1 cellular context compared by ENCODE assay signal in the genomic region with DNA sequence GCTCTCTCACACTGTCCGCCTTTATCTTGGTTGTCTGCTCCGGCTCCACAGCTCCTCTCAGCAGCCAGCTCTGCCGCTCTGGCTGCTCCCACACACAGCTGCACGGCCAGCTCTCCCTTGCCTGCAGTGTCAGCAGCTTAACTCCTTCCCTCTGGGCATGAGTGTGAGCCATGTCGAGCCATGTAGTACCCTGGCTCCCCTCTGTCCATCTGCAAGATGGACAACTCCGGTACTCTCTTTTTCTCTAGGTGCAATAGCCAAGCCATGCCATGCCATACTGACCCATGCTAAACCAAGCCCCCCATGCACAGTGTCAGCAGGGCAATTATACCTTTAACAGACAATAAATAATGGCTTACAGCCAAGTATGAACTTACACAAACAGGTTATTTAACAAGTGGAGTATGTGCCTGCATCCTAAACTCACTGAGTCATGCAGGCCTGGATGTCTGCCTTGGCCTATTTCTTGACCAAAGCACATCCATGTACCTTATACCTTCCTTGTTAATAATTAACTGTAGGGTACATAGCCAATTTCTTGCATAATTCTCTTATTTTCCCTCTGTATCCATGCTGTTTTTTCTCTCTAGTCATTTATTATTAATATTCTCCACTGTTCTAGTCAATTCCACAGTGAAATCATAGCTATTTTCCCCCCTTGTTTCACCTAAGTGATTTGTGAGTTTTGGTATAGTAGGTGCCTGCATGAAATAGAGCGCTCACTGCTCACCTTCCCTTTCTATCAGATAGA.
TF ChIP-seq lines count a peak whose summit lies in the region.

No MANE protein-coding gene starts in this region.

TF ChIP-seq in HepG2, 621 proteins besides CTCF, POLR2A, EP300 and RAD21 (continued from another document and continues in another):
- TF ChIP-seq, protein P1, sequence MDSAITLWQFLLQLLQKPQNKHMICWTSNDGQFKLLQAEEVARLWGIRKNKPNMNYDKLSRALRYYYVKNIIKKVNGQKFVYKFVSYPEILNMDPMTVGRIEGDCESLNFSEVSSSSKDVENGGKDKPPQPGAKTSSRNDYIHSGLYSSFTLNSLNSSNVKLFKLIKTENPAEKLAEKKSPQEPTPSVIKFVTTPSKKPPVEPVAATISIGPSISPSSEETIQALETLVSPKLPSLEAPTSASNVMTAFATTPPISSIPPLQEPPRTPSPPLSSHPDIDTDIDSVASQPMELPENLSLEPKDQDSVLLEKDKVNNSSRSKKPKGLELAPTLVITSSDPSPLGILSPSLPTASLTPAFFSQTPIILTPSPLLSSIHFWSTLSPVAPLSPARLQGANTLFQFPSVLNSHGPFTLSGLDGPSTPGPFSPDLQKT (CRISPR knock-in tag; IDR thresholded peaks at IDR 0.05; ENCODE audit: borderline replicate concordance), result no peak
- TF ChIP-seq MTF1 (CRISPR knock-in tag; IDR thresholded peaks at IDR 0.05), result no peak
- TF ChIP-seq, protein P2, sequence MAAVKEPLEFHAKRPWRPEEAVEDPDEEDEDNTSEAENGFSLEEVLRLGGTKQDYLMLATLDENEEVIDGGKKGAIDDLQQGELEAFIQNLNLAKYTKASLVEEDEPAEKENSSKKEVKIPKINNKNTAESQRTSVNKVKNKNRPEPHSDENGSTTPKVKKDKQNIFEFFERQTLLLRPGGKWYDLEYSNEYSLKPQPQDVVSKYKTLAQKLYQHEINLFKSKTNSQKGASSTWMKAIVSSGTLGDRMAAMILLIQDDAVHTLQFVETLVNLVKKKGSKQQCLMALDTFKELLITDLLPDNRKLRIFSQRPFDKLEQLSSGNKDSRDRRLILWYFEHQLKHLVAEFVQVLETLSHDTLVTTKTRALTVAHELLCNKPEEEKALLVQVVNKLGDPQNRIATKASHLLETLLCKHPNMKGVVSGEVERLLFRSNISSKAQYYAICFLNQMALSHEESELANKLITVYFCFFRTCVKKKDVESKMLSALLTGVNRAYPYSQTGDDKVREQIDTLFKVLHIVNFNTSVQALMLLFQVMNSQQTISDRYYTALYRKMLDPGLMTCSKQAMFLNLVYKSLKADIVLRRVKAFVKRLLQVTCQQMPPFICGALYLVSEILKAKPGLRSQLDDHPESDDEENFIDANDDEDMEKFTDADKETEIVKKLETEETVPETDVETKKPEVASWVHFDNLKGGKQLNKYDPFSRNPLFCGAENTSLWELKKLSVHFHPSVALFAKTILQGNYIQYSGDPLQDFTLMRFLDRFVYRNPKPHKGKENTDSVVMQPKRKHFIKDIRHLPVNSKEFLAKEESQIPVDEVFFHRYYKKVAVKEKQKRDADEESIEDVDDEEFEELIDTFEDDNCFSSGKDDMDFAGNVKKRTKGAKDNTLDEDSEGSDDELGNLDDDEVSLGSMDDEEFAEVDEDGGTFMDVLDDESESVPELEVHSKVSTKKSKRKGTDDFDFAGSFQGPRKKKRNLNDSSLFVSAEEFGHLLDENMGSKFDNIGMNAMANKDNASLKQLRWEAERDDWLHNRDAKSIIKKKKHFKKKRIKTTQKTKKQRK (IDR thresholded peaks at IDR 0.05; ENCODE audit: low read length), result no peak
- no peak for TF ChIP-seq HOXD1 (CRISPR knock-in tag; IDR thresholded peaks at IDR 0.05)
- TF ChIP-seq, protein P3, sequence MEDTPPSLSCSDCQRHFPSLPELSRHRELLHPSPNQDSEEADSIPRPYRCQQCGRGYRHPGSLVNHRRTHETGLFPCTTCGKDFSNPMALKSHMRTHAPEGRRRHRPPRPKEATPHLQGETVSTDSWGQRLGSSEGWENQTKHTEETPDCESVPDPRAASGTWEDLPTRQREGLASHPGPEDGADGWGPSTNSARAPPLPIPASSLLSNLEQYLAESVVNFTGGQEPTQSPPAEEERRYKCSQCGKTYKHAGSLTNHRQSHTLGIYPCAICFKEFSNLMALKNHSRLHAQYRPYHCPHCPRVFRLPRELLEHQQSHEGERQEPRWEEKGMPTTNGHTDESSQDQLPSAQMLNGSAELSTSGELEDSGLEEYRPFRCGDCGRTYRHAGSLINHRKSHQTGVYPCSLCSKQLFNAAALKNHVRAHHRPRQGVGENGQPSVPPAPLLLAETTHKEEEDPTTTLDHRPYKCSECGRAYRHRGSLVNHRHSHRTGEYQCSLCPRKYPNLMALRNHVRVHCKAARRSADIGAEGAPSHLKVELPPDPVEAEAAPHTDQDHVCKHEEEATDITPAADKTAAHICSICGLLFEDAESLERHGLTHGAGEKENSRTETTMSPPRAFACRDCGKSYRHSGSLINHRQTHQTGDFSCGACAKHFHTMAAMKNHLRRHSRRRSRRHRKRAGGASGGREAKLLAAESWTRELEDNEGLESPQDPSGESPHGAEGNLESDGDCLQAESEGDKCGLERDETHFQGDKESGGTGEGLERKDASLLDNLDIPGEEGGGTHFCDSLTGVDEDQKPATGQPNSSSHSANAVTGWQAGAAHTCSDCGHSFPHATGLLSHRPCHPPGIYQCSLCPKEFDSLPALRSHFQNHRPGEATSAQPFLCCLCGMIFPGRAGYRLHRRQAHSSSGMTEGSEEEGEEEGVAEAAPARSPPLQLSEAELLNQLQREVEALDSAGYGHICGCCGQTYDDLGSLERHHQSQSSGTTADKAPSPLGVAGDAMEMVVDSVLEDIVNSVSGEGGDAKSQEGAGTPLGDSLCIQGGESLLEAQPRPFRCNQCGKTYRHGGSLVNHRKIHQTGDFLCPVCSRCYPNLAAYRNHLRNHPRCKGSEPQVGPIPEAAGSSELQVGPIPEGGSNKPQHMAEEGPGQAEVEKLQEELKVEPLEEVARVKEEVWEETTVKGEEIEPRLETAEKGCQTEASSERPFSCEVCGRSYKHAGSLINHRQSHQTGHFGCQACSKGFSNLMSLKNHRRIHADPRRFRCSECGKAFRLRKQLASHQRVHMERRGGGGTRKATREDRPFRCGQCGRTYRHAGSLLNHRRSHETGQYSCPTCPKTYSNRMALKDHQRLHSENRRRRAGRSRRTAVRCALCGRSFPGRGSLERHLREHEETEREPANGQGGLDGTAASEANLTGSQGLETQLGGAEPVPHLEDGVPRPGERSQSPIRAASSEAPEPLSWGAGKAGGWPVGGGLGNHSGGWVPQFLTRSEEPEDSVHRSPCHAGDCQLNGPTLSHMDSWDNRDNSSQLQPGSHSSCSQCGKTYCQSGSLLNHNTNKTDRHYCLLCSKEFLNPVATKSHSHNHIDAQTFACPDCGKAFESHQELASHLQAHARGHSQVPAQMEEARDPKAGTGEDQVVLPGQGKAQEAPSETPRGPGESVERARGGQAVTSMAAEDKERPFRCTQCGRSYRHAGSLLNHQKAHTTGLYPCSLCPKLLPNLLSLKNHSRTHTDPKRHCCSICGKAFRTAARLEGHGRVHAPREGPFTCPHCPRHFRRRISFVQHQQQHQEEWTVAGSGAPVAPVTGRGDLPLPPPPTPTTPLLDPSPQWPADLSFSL (CRISPR knock-in tag; IDR thresholded peaks at IDR 0.05), result no peak
- TF ChIP-seq, protein P4, sequence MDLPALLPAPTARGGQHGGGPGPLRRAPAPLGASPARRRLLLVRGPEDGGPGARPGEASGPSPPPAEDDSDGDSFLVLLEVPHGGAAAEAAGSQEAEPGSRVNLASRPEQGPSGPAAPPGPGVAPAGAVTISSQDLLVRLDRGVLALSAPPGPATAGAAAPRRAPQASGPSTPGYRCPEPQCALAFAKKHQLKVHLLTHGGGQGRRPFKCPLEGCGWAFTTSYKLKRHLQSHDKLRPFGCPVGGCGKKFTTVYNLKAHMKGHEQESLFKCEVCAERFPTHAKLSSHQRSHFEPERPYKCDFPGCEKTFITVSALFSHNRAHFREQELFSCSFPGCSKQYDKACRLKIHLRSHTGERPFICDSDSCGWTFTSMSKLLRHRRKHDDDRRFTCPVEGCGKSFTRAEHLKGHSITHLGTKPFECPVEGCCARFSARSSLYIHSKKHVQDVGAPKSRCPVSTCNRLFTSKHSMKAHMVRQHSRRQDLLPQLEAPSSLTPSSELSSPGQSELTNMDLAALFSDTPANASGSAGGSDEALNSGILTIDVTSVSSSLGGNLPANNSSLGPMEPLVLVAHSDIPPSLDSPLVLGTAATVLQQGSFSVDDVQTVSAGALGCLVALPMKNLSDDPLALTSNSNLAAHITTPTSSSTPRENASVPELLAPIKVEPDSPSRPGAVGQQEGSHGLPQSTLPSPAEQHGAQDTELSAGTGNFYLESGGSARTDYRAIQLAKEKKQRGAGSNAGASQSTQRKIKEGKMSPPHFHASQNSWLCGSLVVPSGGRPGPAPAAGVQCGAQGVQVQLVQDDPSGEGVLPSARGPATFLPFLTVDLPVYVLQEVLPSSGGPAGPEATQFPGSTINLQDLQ (CRISPR knock-in tag; IDR thresholded peaks at IDR 0.05), result no peak
- no peak for TF ChIP-seq IKZF1 (IDR thresholded peaks at IDR 0.05)
- TF ChIP-seq, protein P5, sequence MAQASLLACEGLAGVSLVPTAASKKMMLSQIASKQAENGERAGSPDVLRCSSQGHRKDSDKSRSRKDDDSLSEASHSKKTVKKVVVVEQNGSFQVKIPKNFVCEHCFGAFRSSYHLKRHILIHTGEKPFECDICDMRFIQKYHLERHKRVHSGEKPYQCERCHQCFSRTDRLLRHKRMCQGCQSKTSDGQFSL (CRISPR knock-in tag; IDR thresholded peaks at IDR 0.05), result no peak
- TF ChIP-seq ZNF33A (CRISPR knock-in tag; IDR thresholded peaks at IDR 0.05; ENCODE audit: borderline replicate concordance), result no peak
- no peak for TF ChIP-seq HES4 (CRISPR knock-in tag; IDR thresholded peaks at IDR 0.05; ENCODE audit: borderline replicate concordance)
- peak; percentile 78 for TF ChIP-seq ZFX (CRISPR knock-in tag; IDR thresholded peaks at IDR 0.05; ENCODE audit: low read depth)
- TF ChIP-seq ZNF383 (CRISPR knock-in tag; IDR thresholded peaks at IDR 0.05; ENCODE audit: borderline replicate concordance), result no peak
- no peak for TF ChIP-seq ZNF367 (CRISPR knock-in tag; IDR thresholded peaks at IDR 0.05; ENCODE audit: borderline replicate concordance)
- TF ChIP-seq, protein P6, sequence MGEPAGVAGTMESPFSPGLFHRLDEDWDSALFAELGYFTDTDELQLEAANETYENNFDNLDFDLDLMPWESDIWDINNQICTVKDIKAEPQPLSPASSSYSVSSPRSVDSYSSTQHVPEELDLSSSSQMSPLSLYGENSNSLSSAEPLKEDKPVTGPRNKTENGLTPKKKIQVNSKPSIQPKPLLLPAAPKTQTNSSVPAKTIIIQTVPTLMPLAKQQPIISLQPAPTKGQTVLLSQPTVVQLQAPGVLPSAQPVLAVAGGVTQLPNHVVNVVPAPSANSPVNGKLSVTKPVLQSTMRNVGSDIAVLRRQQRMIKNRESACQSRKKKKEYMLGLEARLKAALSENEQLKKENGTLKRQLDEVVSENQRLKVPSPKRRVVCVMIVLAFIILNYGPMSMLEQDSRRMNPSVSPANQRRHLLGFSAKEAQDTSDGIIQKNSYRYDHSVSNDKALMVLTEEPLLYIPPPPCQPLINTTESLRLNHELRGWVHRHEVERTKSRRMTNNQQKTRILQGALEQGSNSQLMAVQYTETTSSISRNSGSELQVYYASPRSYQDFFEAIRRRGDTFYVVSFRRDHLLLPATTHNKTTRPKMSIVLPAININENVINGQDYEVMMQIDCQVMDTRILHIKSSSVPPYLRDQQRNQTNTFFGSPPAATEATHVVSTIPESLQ (CRISPR knock-in tag; conservative IDR thresholded peaks at IDR 0.05), result no peak
- no peak for TF ChIP-seq CC2D1A (CRISPR knock-in tag; IDR thresholded peaks at IDR 0.05)
- TF ChIP-seq ZNF720 (CRISPR knock-in tag; IDR thresholded peaks at IDR 0.05), result no peak
- TF ChIP-seq SP4 (CRISPR knock-in tag; IDR thresholded peaks at IDR 0.05), result no peak
- no peak for TF ChIP-seq CBX2 (IDR thresholded peaks at IDR 0.05; ENCODE audit: low read depth, low read length)
- no peak for TF ChIP-seq CBX2 (CRISPR knock-in tag; IDR thresholded peaks at IDR 0.05; ENCODE audit: low read depth)
- no peak for TF ChIP-seq SETDB1 (CRISPR knock-in tag; IDR thresholded peaks at IDR 0.05; ENCODE audit: borderline replicate concordance)
- TF ChIP-seq ZNF101 (CRISPR knock-in tag; IDR thresholded peaks at IDR 0.05; ENCODE audit: borderline replicate concordance, low read depth), result no peak
- TF ChIP-seq TAF15 (IDR thresholded peaks at IDR 0.05; ENCODE audit: low read depth, low read length, poor library complexity, severe bottlenecking), result no peak
- TF ChIP-seq SMC3 (IDR thresholded peaks at IDR 0.05; ENCODE audit: low read length), result no peak
- TF ChIP-seq NFRKB (IDR thresholded peaks at IDR 0.05), result no peak
- TF ChIP-seq ZBTB38 (CRISPR knock-in tag; IDR thresholded peaks at IDR 0.05), result no peak
- TF ChIP-seq NFE2 (CRISPR knock-in tag; IDR thresholded peaks at IDR 0.05), result peak; percentile 83
- TF ChIP-seq KDM3A (CRISPR knock-in tag; IDR thresholded peaks at IDR 0.05; ENCODE audit: low read depth), result no peak
- TF ChIP-seq SRSF4 (IDR thresholded peaks at IDR 0.05; ENCODE audit: low read depth, low read length, poor library complexity, severe bottlenecking), result no peak
- TF ChIP-seq ZMYM3 (CRISPR knock-in tag; IDR thresholded peaks at IDR 0.05), result peak; percentile 71; the same call in 1 of the 2 replicates
- no peak for TF ChIP-seq MYC (CRISPR knock-in tag; IDR thresholded peaks at IDR 0.05; ENCODE audit: borderline replicate concordance)
- peak; percentile 72; the same call in 1 of the 2 replicates for TF ChIP-seq IRF2 (CRISPR knock-in tag; IDR thresholded peaks at IDR 0.05)
- peak; percentile 82 for TF ChIP-seq NCOA2 (CRISPR knock-in tag; IDR thresholded peaks at IDR 0.05)
- no peak for TF ChIP-seq ZNF354B (CRISPR knock-in tag; IDR thresholded peaks at IDR 0.05)
- TF ChIP-seq AGO2 (optimal IDR thresholded peaks at IDR 0.05; ENCODE audit: low read depth, low read length), result no peak
- TF ChIP-seq ZNF530 (CRISPR knock-in tag; IDR thresholded peaks at IDR 0.05; ENCODE audit: low read depth), result no peak
- TF ChIP-seq, protein P7, sequence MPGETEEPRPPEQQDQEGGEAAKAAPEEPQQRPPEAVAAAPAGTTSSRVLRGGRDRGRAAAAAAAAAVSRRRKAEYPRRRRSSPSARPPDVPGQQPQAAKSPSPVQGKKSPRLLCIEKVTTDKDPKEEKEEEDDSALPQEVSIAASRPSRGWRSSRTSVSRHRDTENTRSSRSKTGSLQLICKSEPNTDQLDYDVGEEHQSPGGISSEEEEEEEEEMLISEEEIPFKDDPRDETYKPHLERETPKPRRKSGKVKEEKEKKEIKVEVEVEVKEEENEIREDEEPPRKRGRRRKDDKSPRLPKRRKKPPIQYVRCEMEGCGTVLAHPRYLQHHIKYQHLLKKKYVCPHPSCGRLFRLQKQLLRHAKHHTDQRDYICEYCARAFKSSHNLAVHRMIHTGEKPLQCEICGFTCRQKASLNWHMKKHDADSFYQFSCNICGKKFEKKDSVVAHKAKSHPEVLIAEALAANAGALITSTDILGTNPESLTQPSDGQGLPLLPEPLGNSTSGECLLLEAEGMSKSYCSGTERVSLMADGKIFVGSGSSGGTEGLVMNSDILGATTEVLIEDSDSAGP (CRISPR knock-in tag; IDR thresholded peaks at IDR 0.05; ENCODE audit: borderline replicate concordance), result peak; percentile 61; the same call in 1 of the 2 replicates
- TF ChIP-seq, protein P8, sequence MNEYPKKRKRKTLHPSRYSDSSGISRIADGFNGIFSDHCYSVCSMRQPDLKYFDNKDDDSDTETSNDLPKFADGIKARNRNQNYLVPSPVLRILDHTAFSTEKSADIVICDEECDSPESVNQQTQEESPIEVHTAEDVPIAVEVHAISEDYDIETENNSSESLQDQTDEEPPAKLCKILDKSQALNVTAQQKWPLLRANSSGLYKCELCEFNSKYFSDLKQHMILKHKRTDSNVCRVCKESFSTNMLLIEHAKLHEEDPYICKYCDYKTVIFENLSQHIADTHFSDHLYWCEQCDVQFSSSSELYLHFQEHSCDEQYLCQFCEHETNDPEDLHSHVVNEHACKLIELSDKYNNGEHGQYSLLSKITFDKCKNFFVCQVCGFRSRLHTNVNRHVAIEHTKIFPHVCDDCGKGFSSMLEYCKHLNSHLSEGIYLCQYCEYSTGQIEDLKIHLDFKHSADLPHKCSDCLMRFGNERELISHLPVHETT (CRISPR knock-in tag; conservative IDR thresholded peaks at IDR 0.05), result 0 out of 2 replicates have a peak, but pooled peaks have one; percentile 23
- TF ChIP-seq, protein P9, sequence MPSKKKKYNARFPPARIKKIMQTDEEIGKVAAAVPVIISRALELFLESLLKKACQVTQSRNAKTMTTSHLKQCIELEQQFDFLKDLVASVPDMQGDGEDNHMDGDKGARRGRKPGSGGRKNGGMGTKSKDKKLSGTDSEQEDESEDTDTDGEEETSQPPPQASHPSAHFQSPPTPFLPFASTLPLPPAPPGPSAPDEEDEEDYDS (CRISPR knock-in tag; IDR thresholded peaks at IDR 0.05), result no peak
- TF ChIP-seq XRCC5 (optimal IDR thresholded peaks at IDR 0.05; ENCODE audit: low read length), result no peak
